ENCODE assay signal across 8 cellular contexts in the genomic region with DNA sequence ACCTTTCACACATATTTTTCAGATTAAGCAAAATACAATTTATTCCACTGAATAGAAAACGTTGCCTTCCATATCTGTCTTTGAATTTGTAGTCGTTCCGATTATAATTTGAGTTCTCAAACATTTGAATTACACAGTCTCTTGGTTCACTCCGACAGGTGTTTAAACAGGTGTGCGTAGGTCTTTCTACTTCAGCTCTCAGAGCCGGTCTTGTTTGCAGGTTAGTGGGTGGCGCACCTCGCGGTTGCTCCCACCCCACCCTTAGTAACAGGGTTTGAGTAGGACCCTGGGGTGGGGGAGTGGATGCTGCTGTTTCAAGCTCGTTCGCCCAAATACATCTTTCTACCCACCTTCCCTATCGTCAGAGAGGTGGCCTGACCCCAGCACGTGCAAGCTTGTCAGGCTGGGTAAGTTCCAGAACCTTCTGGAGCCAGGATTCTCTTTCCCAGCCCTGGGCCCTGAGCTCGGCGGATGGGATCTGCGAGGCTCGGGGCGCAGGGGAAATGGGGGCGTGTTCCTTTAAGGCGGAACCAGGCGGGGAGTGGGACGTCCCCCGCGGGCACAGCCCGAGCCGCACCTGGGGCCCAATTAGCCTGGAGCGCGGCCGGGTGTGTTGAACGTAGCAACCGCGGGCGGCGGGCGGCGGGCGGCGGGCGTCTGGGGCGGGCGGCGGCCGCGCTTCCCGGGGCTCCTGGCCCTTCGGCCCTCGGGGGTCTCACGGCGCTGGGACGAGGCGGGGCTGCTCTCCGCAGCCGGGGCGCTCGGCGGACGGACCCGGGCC. TPM values are rescaled to one million over a fixed set of nuclear protein-coding genes. Genes with fewer than 3 reads are reported as not detected.
DNase-seq lines count a peak whose midpoint lies in the region; ATAC-seq and TF ChIP-seq lines count a peak whose summit lies in the region.

TSS of gene FAM149A (plus strand) at position 591 of the 781 bp plus-strand sequence.

- H3K27me3 Mint-ChIP-seq in T-helper 1 cell treated with Interleukin-12 subunit alpha and Interleukin-12 subunit beta and Interleukin-4 antibody, amounts not matched to agents 30 μg/mL and 1 μg/mL, for 36 hours (ENCODE audit: low read depth) = peaks cover 58% of the 10 kb centered on the region

- no peaks in the 10 kb centered on the region for H3K9me3 Mint-ChIP-seq in T-helper 1 cell treated with Interleukin-12 subunit alpha and Interleukin-12 subunit beta and Interleukin-4 antibody, amounts not matched to agents 30 μg/mL and 1 μg/mL, for 36 hours

- H3K36me3 Mint-ChIP-seq in T-helper 1 cell treated with Interleukin-12 subunit alpha and Interleukin-12 subunit beta and Interleukin-4 antibody, amounts not matched to agents 30 μg/mL and 1 μg/mL, for 36 hours (ENCODE audit: low read depth) = no peaks in the 10 kb centered on the region

- H3K9me3 ChIP-seq in breast epithelium = no peaks in the 10 kb centered on the region

- H3K4me3 Mint-ChIP-seq in T-helper 1 cell treated with Interleukin-12 subunit alpha and Interleukin-12 subunit beta and Interleukin-4 antibody, amounts not matched to agents 30 μg/mL and 1 μg/mL, for 36 hours = peak within 1 kb of the TSS; percentile 67

- no peak within 1 kb of the TSS for H3K27ac Mint-ChIP-seq in T-helper 1 cell treated with Interleukin-12 subunit alpha and Interleukin-12 subunit beta and Interleukin-4 antibody, amounts not matched to agents 30 μg/mL and 1 μg/mL, for 36 hours

- no peak for TF ChIP-seq POLR2A in breast epithelium (IDR thresholded peaks at IDR 0.05)

- DNase-seq in NCI-H2029 (lab: John Stamatoyannopoulos, UW) (peak; percentile 48), NCI-H2029 treated with DMSO at 0.1 percent for 48 hours (lab: John Stamatoyannopoulos, UW) (no peak), breast epithelium (ENCODE audit: low spot score in 2 of 2) (no peak), left lobe of liver (ENCODE audit: low spot score) (peak; percentile 76), dedifferentiated amniotic fluid mesenchymal stem cell (ENCODE audit: extremely low spot score) (no peak)
- peak; percentile 30 for DNase-seq in stimulated activated CD4-positive, alpha-beta T cell treated with anti-CD3 and anti-CD28 coated beads, Interleukin-2, amount 100 ng/mL, for 4 hours (ENCODE audit: low read depth)

- H3K4me3 ChIP-seq in breast epithelium = peak within 1 kb of the TSS; percentile 57 to 79 (median 60)

- no peak for TF ChIP-seq CTCF in breast epithelium (IDR thresholded peaks at IDR 0.05)

- H3K36me3 ChIP-seq in breast epithelium = no peaks in the 10 kb centered on the region

- peaks cover 4 to 5% of the 10 kb centered on the region in 2 donors for H3K27me3 ChIP-seq in breast epithelium

- ATAC-seq in HG03139 (IDR thresholded peaks at IDR 0.05; ENCODE audit: unreplicated experiment) (peak; percentile 86), left lobe of liver (peak; percentile 94)

- peaks cover 4% of the 10 kb centered on the region for H3K4me1 Mint-ChIP-seq in T-helper 1 cell treated with Interleukin-12 subunit alpha and Interleukin-12 subunit beta and Interleukin-4 antibody, amounts not matched to agents 30 μg/mL and 1 μg/mL, for 36 hours (ENCODE audit: low read depth)

- H3K27ac ChIP-seq in breast epithelium = peak within 1 kb of the TSS in 1 of 2 donors; percentile 33

- intact Hi-C loops in breast epithelium (cut with DNase I; ENCODE audit: low total_unique reads) = loop anchor here (5.0 kb wide), 1 partner anchor 308 kb away; no protein-coding TSS in a partner anchor

- H3K4me1 ChIP-seq in breast epithelium = no peaks in the 10 kb centered on the region

RNA-seq across cellular contexts. Expression of gene FAM149A, which starts in this region (rescaled TPM):
- total RNA-seq in breast epithelium (10 to 100 TPM in 1 of 3 donors, 1 to 10 TPM in 2; 7.9 to 22.9 (median 8.0) TPM), left lobe of liver (33.4 TPM)

Comparison
In these comparisons a context has a peak if more than half of its experiments do, and no peak if none do; other contexts are left out.
1. DNase-seq: peak in NCI-H2029 (single experiment), left lobe of liver (single experiment) and stimulated activated CD4-positive, alpha-beta T cell treated with anti-CD3 and anti-CD28 coated beads, Interleukin-2, amount 100 ng/mL, for 4 hours (single experiment); none in NCI-H2029 treated with DMSO at 0.1 percent for 48 hours (single experiment), breast epithelium (0 of 2) and dedifferentiated amniotic fluid mesenchymal stem cell (single experiment).